In genomic region chr13:95191821-95192220, GRCh38 we compare ENCODE assay signal across 8 cellular contexts.
DNase-seq lines count a peak whose midpoint lies in the region; ATAC-seq and TF ChIP-seq lines count a peak whose summit lies in the region.

No MANE protein-coding gene starts in this region.

- peak; percentile 60 to 84 (median 82) for TF ChIP-seq CTCF in esophagus squamous epithelium (IDR thresholded peaks at IDR 0.05)

- intact Hi-C loops in esophagus squamous epithelium (cut with DNase I): loop anchor here (5.0 kb wide), 2 partner anchors 190 to 210 kb away; no protein-coding TSS in a partner anchor

- no peaks in the 10 kb centered on the region for H3K9me3 ChIP-seq in esophagus squamous epithelium

- H3K27ac Mint-ChIP-seq in natural killer cell treated with Interleukin-12 subunit alpha and Interleukin-12 subunit beta and Interleukin-15 and Interleukin-18, amount 100 ng/mL, for 72 hours: no peak overlapping the region
- peak overlapping the region; percentile 52 for H3K27ac Mint-ChIP-seq in stimulated activated naive CD8-positive, alpha-beta T cell treated with anti-CD3 and anti-CD28 coated beads, Interleukin-15, Interleukin-2, amounts not matched to agents 100 ng/mL and 50 ng/mL, for 24 hours

- H3K4me1 Mint-ChIP-seq in natural killer cell treated with Interleukin-12 subunit alpha and Interleukin-12 subunit beta and Interleukin-15 and Interleukin-18, amount 100 ng/mL, for 72 hours (ENCODE audit: low read depth in 2 of 2): peaks cover 4 to 5% of the 10 kb centered on the region in 2 donors
- peaks cover 3% of the 10 kb centered on the region for H3K4me1 Mint-ChIP-seq in stimulated activated naive CD8-positive, alpha-beta T cell treated with anti-CD3 and anti-CD28 coated beads, Interleukin-15, Interleukin-2, amounts not matched to agents 100 ng/mL and 50 ng/mL, for 24 hours (ENCODE audit: low read depth)

- no peaks in the 10 kb centered on the region for H3K27me3 Mint-ChIP-seq in natural killer cell treated with Interleukin-12 subunit alpha and Interleukin-12 subunit beta and Interleukin-15 and Interleukin-18, amount 100 ng/mL, for 72 hours
- H3K27me3 Mint-ChIP-seq in stimulated activated naive CD8-positive, alpha-beta T cell treated with anti-CD3 and anti-CD28 coated beads, Interleukin-15, Interleukin-2, amounts not matched to agents 100 ng/mL and 50 ng/mL, for 24 hours: no peaks in the 10 kb centered on the region

- no peaks in the 10 kb centered on the region for H3K27me3 ChIP-seq in esophagus squamous epithelium

- H3K4me3 ChIP-seq in esophagus squamous epithelium: no peak overlapping the region

- no peaks in the 10 kb centered on the region for H3K9me3 Mint-ChIP-seq in natural killer cell treated with Interleukin-12 subunit alpha and Interleukin-12 subunit beta and Interleukin-15 and Interleukin-18, amount 100 ng/mL, for 72 hours
- no peaks in the 10 kb centered on the region for H3K9me3 Mint-ChIP-seq in stimulated activated naive CD8-positive, alpha-beta T cell treated with anti-CD3 and anti-CD28 coated beads, Interleukin-15, Interleukin-2, amounts not matched to agents 100 ng/mL and 50 ng/mL, for 24 hours

- no peak overlapping the region for H3K4me3 Mint-ChIP-seq in natural killer cell treated with Interleukin-12 subunit alpha and Interleukin-12 subunit beta and Interleukin-15 and Interleukin-18, amount 100 ng/mL, for 72 hours
- no peak overlapping the region for H3K4me3 Mint-ChIP-seq in stimulated activated naive CD8-positive, alpha-beta T cell treated with anti-CD3 and anti-CD28 coated beads, Interleukin-15, Interleukin-2, amounts not matched to agents 100 ng/mL and 50 ng/mL, for 24 hours

- no peaks in the 10 kb centered on the region for H3K4me1 ChIP-seq in esophagus squamous epithelium

- no peaks in the 10 kb centered on the region for H3K36me3 Mint-ChIP-seq in natural killer cell treated with Interleukin-12 subunit alpha and Interleukin-12 subunit beta and Interleukin-15 and Interleukin-18, amount 100 ng/mL, for 72 hours
- peaks cover 18% of the 10 kb centered on the region for H3K36me3 Mint-ChIP-seq in stimulated activated naive CD8-positive, alpha-beta T cell treated with anti-CD3 and anti-CD28 coated beads, Interleukin-15, Interleukin-2, amounts not matched to agents 100 ng/mL and 50 ng/mL, for 24 hours (ENCODE audit: low read depth)

- no peak overlapping the region for H3K27ac ChIP-seq in esophagus squamous epithelium

- 57% methylated on average over 1 of the region's 4 CpGs; no CpG with 5 or more reads in 1 of the 2 donors for WGBS in esophagus squamous epithelium, 2 donors

- TF ChIP-seq POLR2A in esophagus squamous epithelium (IDR thresholded peaks at IDR 0.05): no peak

- DNase-seq in Caki2 (ENCODE audit: low read depth) (peak; percentile 62), NOMO-1 treated with dmso at 0.1 percent for 144 hours (lab: John Stamatoyannopoulos, UW; ENCODE audit: unreplicated experiment) (peak; percentile 50), esophagus squamous epithelium (lab: John Stamatoyannopoulos, UW) (no peak)
- DNase-seq in activated CD8-positive, alpha-beta memory T cell treated with anti-CD3 and anti-CD28 coated beads, Interleukin-2, amount 50 U/mL, for 4 hours: peak; percentile 64
- peak; percentile 68 for DNase-seq in natural killer cell treated with Interleukin-12 subunit alpha and Interleukin-12 subunit beta and Interleukin-15 and Interleukin-18, amount 100 ng/mL, for 72 hours (ENCODE audit: low spot score)

- in situ Hi-C loops in Caki2 (cut with HindIII; ENCODE audit: low pct_unique_long_range_greater_than_20kb, low sequenced_read_pairs): no loop called here

- ATAC-seq in GM19455 (IDR thresholded peaks at IDR 0.05; ENCODE audit: unreplicated experiment) (peak; percentile 86), HG03469 (IDR thresholded peaks at IDR 0.05; ENCODE audit: unreplicated experiment) (peak; percentile 88)
- peak; percentile 80 to 82 for ATAC-seq in natural killer cell treated with Interleukin-12 subunit alpha and Interleukin-12 subunit beta and Interleukin-15 and Interleukin-18, amount 100 ng/mL, for 72 hours

- peaks cover 0 to 6% (median 0%) of the 10 kb centered on the region in 3 donors for H3K36me3 ChIP-seq in esophagus squamous epithelium
